Comparison of ENCODE assay signal across 28 cellular contexts in the genomic region with DNA sequence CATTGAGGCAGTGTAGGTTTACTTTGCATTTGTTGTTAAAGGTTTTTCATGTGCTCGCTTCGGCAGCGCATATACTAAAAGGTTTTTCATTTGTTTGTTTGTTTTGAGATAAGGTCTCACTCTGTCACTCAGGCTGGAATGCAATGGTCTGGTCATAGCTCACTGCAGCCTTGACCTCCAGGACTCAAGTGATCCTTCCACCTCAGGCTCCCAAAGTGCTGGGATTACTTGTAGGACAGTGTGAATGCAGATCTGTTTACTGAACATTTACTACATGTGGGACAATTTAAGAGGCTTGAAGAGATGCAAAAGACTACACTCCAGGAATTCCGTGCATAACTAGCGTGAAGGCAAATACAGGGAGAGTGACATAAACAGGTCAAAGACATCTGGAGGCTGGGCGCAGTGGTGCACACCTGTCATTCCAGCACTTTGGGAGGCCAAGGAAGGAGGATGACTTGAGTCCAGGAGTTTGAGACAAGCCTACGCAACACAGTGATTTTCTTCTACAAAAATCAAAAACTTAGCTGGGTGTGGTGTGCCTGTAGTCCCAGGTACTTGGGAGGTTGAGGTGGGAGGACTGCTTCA. TPM values are rescaled to one million over a fixed set of nuclear protein-coding genes. Genes with fewer than 3 reads are reported as not detected.
DNase-seq lines count a peak whose midpoint lies in the region; ATAC-seq, FAIRE-seq and TF ChIP-seq lines count a peak whose summit lies in the region.
"Had no signal": no experiment of that assay in that cellular context is flagged by ENCODE, and none has a peak within 500 bp of the region (broad histone marks: within the 10 kb centered on the region; RNA-seq: fewer than 3 reads in every experiment).

No MANE protein-coding gene starts in this region.

- no peak overlapping the region for H3K27ac ChIP-seq in astrocyte (ENCODE audit: low read depth, low read length)
- no peak overlapping the region for H3K27ac ChIP-seq in mesendoderm (ENCODE audit: low read depth, low read length)
- H3K27ac ChIP-seq in left lung = no peak overlapping the region
- H3K27ac ChIP-seq: cardiac muscle cell, colonic mucosa, HL-60, left ventricle myocardium inferior had no signal

- no peak overlapping the region for H3K4ac ChIP-seq in mesendoderm (ENCODE audit: low read depth, low read length)

- TF ChIP-seq CTCF in astrocyte (IDR thresholded peaks at IDR 0.05; ENCODE audit: insufficient read depth, low read depth, low read length) = no peak
- TF ChIP-seq CTCF in type B pancreatic cell (conservative IDR thresholded peaks at IDR 0.05) = no peak
- TF ChIP-seq CTCF in left lung (IDR thresholded peaks at IDR 0.05) = no peak

- H3K4me3 Mint-ChIP-seq in activated naive CD8-positive, alpha-beta T cell = no peak overlapping the region
- no peak overlapping the region for H3K4me3 Mint-ChIP-seq in activated naive CD8-positive, alpha-beta T cell treated with anti-CD3 and anti-CD28 coated beads, Interleukin-2, amount 50 U/mL, for 24 hours
- H3K4me3 Mint-ChIP-seq in astrocyte (ENCODE audit: unreplicated experiment) (peak overlapping the region; percentile 41), type B pancreatic cell (no peak overlapping the region)
- H3K4me3 Mint-ChIP-seq: activated naive CD4-positive, alpha-beta T cell treated with anti-CD3 and anti-CD28 coated beads for 36 hours; CD14-positive monocyte had no signal

- intact Hi-C loops in left lung (cut with DNase I) = no loop called here

- no peak overlapping the region for H2BK120ac ChIP-seq in mesendoderm (ENCODE audit: low read depth, low read length)

- H3K23ac ChIP-seq in mesendoderm (ENCODE audit: low read length) = no peak overlapping the region

- H3K4me3 ChIP-seq in astrocyte (ENCODE audit: insufficient read depth, low read depth, low read length) (no peak overlapping the region), mesendoderm (ENCODE audit: low read length) (no peak overlapping the region), left lung (no peak overlapping the region)
- H3K4me3 ChIP-seq: cardiac muscle cell, colonic mucosa, left ventricle myocardium inferior had no signal

- WGBS in mesendoderm (ENCODE audit: extremely low coverage, insufficient coverage, low lambda C conversion rate) = no CpG with 5 or more reads among the region's 7 CpGs

- no peaks in the 10 kb centered on the region for H3K79me1 ChIP-seq in mesendoderm (ENCODE audit: low read length)

- H3K4me1 ChIP-seq in astrocyte (ENCODE audit: insufficient read depth, low read length) (peaks cover 27% of the 10 kb centered on the region), mesendoderm (ENCODE audit: control insufficient read depth, low read depth, low read length) (no peaks in the 10 kb centered on the region), left lung (no peaks in the 10 kb centered on the region)
- H3K4me1 ChIP-seq: colonic mucosa had no signal

- H2AK5ac ChIP-seq in mesendoderm (ENCODE audit: low read length) = no peak overlapping the region

- no peak for DNase-seq in activated naive CD8-positive, alpha-beta T cell treated with anti-CD3 and anti-CD28 coated beads, Interleukin-2, amount 50 U/mL, for 24 hours
- DNase-seq in astrocyte (ENCODE audit: low read depth) (no peak), mesendoderm (peak; percentile 14), type B pancreatic cell (ENCODE audit: extremely low spot score, unreplicated experiment) (no peak), left lung (no peak), HT-29 (ENCODE audit: low spot score) (no peak)
- DNase-seq: activated CD4-positive, alpha-beta T cell treated with anti-CD3 and anti-CD28 coated beads, Interleukin-2, amount 50 U/mL, for 4 hours; activated CD4-positive, CD25-positive, alpha-beta regulatory T cell; activated naive CD4-positive, alpha-beta T cell treated with anti-CD3 and anti-CD28 coated beads for 36 hours; amygdala; colonic mucosa; effector CD8-positive, alpha-beta T cell; Kasumi-1; left ventricle myocardium inferior; NCI-H1436 treated with DMSO at 0.1 percent for 48 hours; NCI-H226; NCI-H69; nucleus accumbens; PC-3; SK-N-SH; stimulated activated naive CD4-positive, alpha-beta T cell had no signal

- no peaks in the 10 kb centered on the region for H3K4me1 Mint-ChIP-seq in activated naive CD8-positive, alpha-beta T cell (ENCODE audit: low read depth)
- H3K4me1 Mint-ChIP-seq in activated naive CD8-positive, alpha-beta T cell treated with anti-CD3 and anti-CD28 coated beads, Interleukin-2, amount 50 U/mL, for 24 hours = no peaks in the 10 kb centered on the region
- H3K4me1 Mint-ChIP-seq in astrocyte (ENCODE audit: low read depth, unreplicated experiment) (peaks cover 11% of the 10 kb centered on the region), type B pancreatic cell (ENCODE audit: unreplicated experiment) (no peaks in the 10 kb centered on the region)
- H3K4me1 Mint-ChIP-seq: CD14-positive monocyte had no signal

- H3K18ac ChIP-seq in mesendoderm (ENCODE audit: low read length) = no peak overlapping the region

- H3K79me2 ChIP-seq in astrocyte (ENCODE audit: insufficient read depth, low read length) (no peaks in the 10 kb centered on the region), mesendoderm (ENCODE audit: control insufficient read depth, insufficient read depth, low read length) (no peaks in the 10 kb centered on the region)

- H3K4me2 ChIP-seq in astrocyte (ENCODE audit: low read length) (no peak overlapping the region), mesendoderm (ENCODE audit: low read length) (no peak overlapping the region)
- H3K4me2 ChIP-seq: SK-N-SH had no signal

- H3K36me3 ChIP-seq in astrocyte (ENCODE audit: insufficient read depth, low read length) = peaks cover 4% of the 10 kb centered on the region
- peaks cover 5% of the 10 kb centered on the region for H3K36me3 ChIP-seq in mesendoderm (ENCODE audit: control insufficient read depth, insufficient read depth, low read length)
- peaks cover 0 to 35% of the 10 kb centered on the region in 2 donors for H3K36me3 ChIP-seq in left lung

- H4K20me1 ChIP-seq in astrocyte (ENCODE audit: insufficient read depth, low read length) = no peaks in the 10 kb centered on the region

- no peaks in the 10 kb centered on the region for H3K27me3 Mint-ChIP-seq in activated naive CD8-positive, alpha-beta T cell
- no peaks in the 10 kb centered on the region for H3K27me3 Mint-ChIP-seq in activated naive CD8-positive, alpha-beta T cell treated with anti-CD3 and anti-CD28 coated beads, Interleukin-2, amount 50 U/mL, for 24 hours
- H3K27me3 Mint-ChIP-seq in astrocyte (ENCODE audit: low read depth, unreplicated experiment) = no peaks in the 10 kb centered on the region
- no peaks in the 10 kb centered on the region for H3K27me3 Mint-ChIP-seq in type B pancreatic cell

- H4K5ac ChIP-seq in mesendoderm (ENCODE audit: low read length) = no peak overlapping the region

- ATAC-seq in activated naive CD8-positive, alpha-beta T cell treated with anti-CD3 and anti-CD28 coated beads, Interleukin-2, amount 50 U/mL, for 24 hours = no peak
- ATAC-seq in left lung = no peak
- ATAC-seq in HG03354 (IDR thresholded peaks at IDR 0.05; ENCODE audit: poor library complexity, severe bottlenecking, unreplicated experiment) = no peak
- ATAC-seq: PC-3 had no signal

- FAIRE-seq in astrocyte (lab: Jason Lieb, UNC) = no peak
- FAIRE-seq: islet of Langerhans, urothelium cell line had no signal

- no peaks in the 10 kb centered on the region for H3K9me3 Mint-ChIP-seq in activated naive CD8-positive, alpha-beta T cell (ENCODE audit: low read depth)
- H3K9me3 Mint-ChIP-seq in activated naive CD8-positive, alpha-beta T cell treated with anti-CD3 and anti-CD28 coated beads, Interleukin-2, amount 50 U/mL, for 24 hours = no peaks in the 10 kb centered on the region
- H3K9me3 Mint-ChIP-seq in astrocyte (ENCODE audit: unreplicated experiment) (no peaks in the 10 kb centered on the region), type B pancreatic cell (no peaks in the 10 kb centered on the region)
- H3K9me3 Mint-ChIP-seq: activated naive CD4-positive, alpha-beta T cell treated with anti-CD3 and anti-CD28 coated beads for 36 hours; CD14-positive monocyte had no signal

- no peak overlapping the region for H2BK5ac ChIP-seq in mesendoderm (ENCODE audit: low read length)

- H3K27me3 ChIP-seq in astrocyte (ENCODE audit: insufficient read depth, low read length) (no peaks in the 10 kb centered on the region), mesendoderm (ENCODE audit: insufficient read depth, low read length, poor library complexity) (no peaks in the 10 kb centered on the region), left lung (no peaks in the 10 kb centered on the region)
- H3K27me3 ChIP-seq: cardiac muscle cell, colonic mucosa had no signal

- H4K8ac ChIP-seq in mesendoderm (ENCODE audit: low read depth, low read length) = no peak overlapping the region

- H2AFZ ChIP-seq in astrocyte (ENCODE audit: low read depth, low read length) = no peak overlapping the region

- no peak overlapping the region for H3K56ac ChIP-seq in mesendoderm (ENCODE audit: low read length)

- no peak overlapping the region for H3K9ac ChIP-seq in astrocyte (ENCODE audit: low read length)
- H3K9ac ChIP-seq in mesendoderm (ENCODE audit: low read length) = no peak overlapping the region
- H3K9ac ChIP-seq: SK-N-SH had no signal

- no peaks in the 10 kb centered on the region for H3K36me3 Mint-ChIP-seq in activated naive CD8-positive, alpha-beta T cell
- peaks cover 3% of the 10 kb centered on the region for H3K36me3 Mint-ChIP-seq in activated naive CD8-positive, alpha-beta T cell treated with anti-CD3 and anti-CD28 coated beads, Interleukin-2, amount 50 U/mL, for 24 hours (ENCODE audit: low read depth)
- H3K36me3 Mint-ChIP-seq in astrocyte (ENCODE audit: low read depth, unreplicated experiment) = peaks cover 13% of the 10 kb centered on the region
- H3K36me3 Mint-ChIP-seq in type B pancreatic cell = peaks cover 9% of the 10 kb centered on the region

- H3K9me3 ChIP-seq in astrocyte (ENCODE audit: insufficient read depth, low read depth, low read length) = no peaks in the 10 kb centered on the region
- no peaks in the 10 kb centered on the region for H3K9me3 ChIP-seq in left lung
- H3K9me3 ChIP-seq: colonic mucosa, left ventricle myocardium inferior, SK-N-SH had no signal

- H3K27ac Mint-ChIP-seq in activated naive CD8-positive, alpha-beta T cell = peak overlapping the region; percentile 7
- no peak overlapping the region for H3K27ac Mint-ChIP-seq in activated naive CD8-positive, alpha-beta T cell treated with anti-CD3 and anti-CD28 coated beads, Interleukin-2, amount 50 U/mL, for 24 hours
- H3K27ac Mint-ChIP-seq in astrocyte (ENCODE audit: unreplicated experiment) = no peak overlapping the region
- H3K27ac Mint-ChIP-seq in type B pancreatic cell = peak overlapping the region; percentile 13

- H2BK15ac ChIP-seq in mesendoderm (replicated peaks; ENCODE audit: low read depth) = no peak overlapping the region

RNA-seq across cellular contexts. Expression of gene YPEL1, which starts 34.1 kb away (rescaled TPM):
- 0.82 and 0.86 TPM in 2 replicates for total RNA-seq in astrocyte
- polyA plus RNA-seq in mesendoderm (2013, experiment 1 of 2) = 1.6 TPM
- polyA plus RNA-seq in mesendoderm (2013, experiment 2 of 2) = 1.4 TPM
- 7.8 and 19.3 TPM in 2 replicates for total RNA-seq in type B pancreatic cell (ENCODE audit: low replicate concordance)
- 1 to 10 TPM; 2.4 to 6.9 TPM for total RNA-seq in left lung
- total RNA-seq in HT-29 (2014; rRNA removed; shearing (Covaris generic)) = 0.26 and 4.2 TPM in 2 replicates

RNA-seq across cellular contexts. Expression of gene PPIL2, which starts 35.7 kb away (rescaled TPM):
- total RNA-seq in astrocyte (28.2 and 28.5 TPM in 2 replicates), type B pancreatic cell (ENCODE audit: low replicate concordance) (41.1 and 49.2 TPM in 2 replicates), left lung (10 to 100 TPM; 34.1 to 38.0 TPM)
- 30.1 TPM for polyA plus RNA-seq in mesendoderm (2013, experiment 1 of 2)
- 29.8 TPM for polyA plus RNA-seq in mesendoderm (2013, experiment 2 of 2)
- 35.5 and 42.6 TPM in 2 replicates for total RNA-seq in HT-29 (2014; rRNA removed; shearing (Covaris generic))

RNA-seq across cellular contexts. Expression of gene SDF2L1, which starts 59.4 kb away (rescaled TPM):
- total RNA-seq in astrocyte = 46.8 and 49.5 TPM in 2 replicates
- polyA plus RNA-seq in mesendoderm (2013, experiment 1 of 2) = 26.9 TPM
- polyA plus RNA-seq in mesendoderm (2013, experiment 2 of 2) = 25.4 TPM
- 56.3 and 56.5 TPM in 2 replicates for total RNA-seq in type B pancreatic cell (ENCODE audit: low replicate concordance)
- 10 to 100 TPM; 47.2 to 82.1 TPM for total RNA-seq in left lung
- total RNA-seq in HT-29 (2014; rRNA removed; shearing (Covaris generic)) = 134 and 139 TPM in 2 replicates

Comparison
In these comparisons a context has a peak if more than half of its experiments do, and no peak if none do; other contexts are left out.
1. H3K27ac Mint-ChIP-seq: peak in activated naive CD8-positive, alpha-beta T cell (single experiment) and type B pancreatic cell (single experiment); none in activated naive CD8-positive, alpha-beta T cell treated with anti-CD3 and anti-CD28 coated beads, Interleukin-2, amount 50 U/mL, for 24 hours (single experiment) and astrocyte (single experiment).